Comparison of ENCODE assay signal across 10 cellular contexts in the genomic region with DNA sequence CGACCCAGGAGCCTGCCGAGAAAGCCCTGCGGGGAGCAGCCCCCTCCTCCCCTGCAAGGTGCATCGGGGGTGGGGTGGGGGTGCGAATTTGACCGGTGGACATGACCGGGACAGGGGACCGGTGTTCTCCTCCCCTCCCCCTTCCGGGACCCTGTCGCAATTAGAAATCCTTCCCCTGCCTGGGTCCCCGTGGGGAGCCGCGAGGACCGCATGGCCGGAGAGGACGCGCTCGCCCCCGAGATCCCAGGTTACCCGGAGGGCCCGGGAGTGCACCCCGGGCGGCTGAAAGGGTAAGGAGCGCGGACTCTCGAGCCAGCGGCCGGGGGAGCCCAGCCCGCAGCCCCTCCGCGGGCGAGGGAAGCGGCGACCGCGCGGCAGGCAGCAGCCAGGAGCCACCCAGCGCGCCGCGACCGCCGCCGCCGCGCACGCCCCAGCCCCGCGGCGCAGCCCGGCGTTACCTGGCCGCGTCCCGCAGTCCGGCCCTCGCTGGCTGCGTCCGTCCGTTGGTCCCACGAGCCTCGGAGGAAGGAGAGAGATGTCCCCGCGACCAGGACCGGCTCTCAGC.
A peak's percentile ranks its signal among the peaks of the same experiment; 100 is the strongest.
DNase-seq lines count a peak whose midpoint lies in the region; ATAC-seq and TF ChIP-seq lines count a peak whose summit lies in the region.
"Had no signal": no experiment of that assay in that cellular context is flagged by ENCODE, and none has a peak within 500 bp of the region (broad histone marks: within the 10 kb centered on the region; RNA-seq: fewer than 3 reads in every experiment).

No MANE protein-coding gene starts in this region.

- H3K27ac ChIP-seq in coronary artery (peak overlapping the region in 1 of 2 donors; percentile 67), muscle layer of colon (ENCODE audit: low read depth, low read length) (no peak overlapping the region)
- H3K27ac ChIP-seq: thyroid gland had no signal

- H3K36me3 ChIP-seq in ES-I3 (ENCODE audit: insufficient read depth, low read length) (no peaks in the 10 kb centered on the region), muscle layer of colon (ENCODE audit: insufficient read depth, low read length) (no peaks in the 10 kb centered on the region)
- H3K36me3 ChIP-seq: thyroid gland had no signal

- peaks cover 0 to 18% of the 10 kb centered on the region in 2 donors for H3K27me3 ChIP-seq in muscle layer of colon (ENCODE audit: control insufficient read depth in 1 of 2, insufficient read depth in 2 of 2, low read length in 2 of 2)
- H3K27me3 ChIP-seq: thyroid gland had no signal

- H3K9ac ChIP-seq in ES-I3 (ENCODE audit: low read depth, low read length) (peak overlapping the region; percentile 91), muscle layer of colon (ENCODE audit: low read length) (no peak overlapping the region)

- peak overlapping the region; percentile 74 for H3K4me3 ChIP-seq in coronary artery
- peak overlapping the region; percentile 75 to 79 for H3K4me3 ChIP-seq in muscle layer of colon (ENCODE audit: low read depth in 1 of 2, low read length in 2 of 2)
- H3K4me3 ChIP-seq: thyroid gland had no signal

- H3K4me1 ChIP-seq in ES-I3 (ENCODE audit: insufficient read depth, low read length) (peaks cover 16% of the 10 kb centered on the region; the same call in 1 of the 2 replicates), muscle layer of colon (ENCODE audit: insufficient read depth, low read length) (peaks cover 6% of the 10 kb centered on the region)
- H3K4me1 ChIP-seq: thyroid gland had no signal

- DNase-seq in coronary artery (ENCODE audit: low spot score) (no peak), NCI-H2107 (lab: John Stamatoyannopoulos, UW) (no peak), cerebellar cortex (ENCODE audit: low spot score) (no peak)

- ATAC-seq in HG02610 (IDR thresholded peaks at IDR 0.05; ENCODE audit: unreplicated experiment) (peak; percentile 14), HG03460 (IDR thresholded peaks at IDR 0.05; ENCODE audit: unreplicated experiment) (no peak), GM18517 (IDR thresholded peaks at IDR 0.05; ENCODE audit: unreplicated experiment) (no peak)
- ATAC-seq: Panc1 had no signal

- H3K9me3 ChIP-seq in ES-I3 (ENCODE audit: control insufficient read depth, insufficient read depth, low read length) (no peaks in the 10 kb centered on the region), muscle layer of colon (ENCODE audit: low read length) (no peaks in the 10 kb centered on the region)
- H3K9me3 ChIP-seq: thyroid gland had no signal

- no peak for TF ChIP-seq CTCF in coronary artery (IDR thresholded peaks at IDR 0.05)
